Comparison of ENCODE assay signal across 1 cellular context in genomic region chr9:137256362-137256761, GRCh38.
TF ChIP-seq lines count a peak whose summit lies in the region.

No MANE protein-coding gene starts in this region.

TF ChIP-seq in liver, 16 proteins besides CTCF, POLR2A, EP300 and RAD21 (continued from another document):
- TF ChIP-seq, protein P1, sequence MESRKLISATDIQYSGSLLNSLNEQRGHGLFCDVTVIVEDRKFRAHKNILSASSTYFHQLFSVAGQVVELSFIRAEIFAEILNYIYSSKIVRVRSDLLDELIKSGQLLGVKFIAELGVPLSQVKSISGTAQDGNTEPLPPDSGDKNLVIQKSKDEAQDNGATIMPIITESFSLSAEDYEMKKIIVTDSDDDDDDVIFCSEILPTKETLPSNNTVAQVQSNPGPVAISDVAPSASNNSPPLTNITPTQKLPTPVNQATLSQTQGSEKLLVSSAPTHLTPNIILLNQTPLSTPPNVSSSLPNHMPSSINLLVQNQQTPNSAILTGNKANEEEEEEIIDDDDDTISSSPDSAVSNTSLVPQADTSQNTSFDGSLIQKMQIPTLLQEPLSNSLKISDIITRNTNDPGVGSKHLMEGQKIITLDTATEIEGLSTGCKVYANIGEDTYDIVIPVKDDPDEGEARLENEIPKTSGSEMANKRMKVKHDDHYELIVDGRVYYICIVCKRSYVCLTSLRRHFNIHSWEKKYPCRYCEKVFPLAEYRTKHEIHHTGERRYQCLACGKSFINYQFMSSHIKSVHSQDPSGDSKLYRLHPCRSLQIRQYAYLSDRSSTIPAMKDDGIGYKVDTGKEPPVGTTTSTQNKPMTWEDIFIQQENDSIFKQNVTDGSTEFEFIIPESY (IDR thresholded peaks at IDR 0.05): no peak
- no peak for TF ChIP-seq GABPA (IDR thresholded peaks at IDR 0.05 in 1 of 2, conservative IDR thresholded peaks at IDR 0.05 in 1 of 2)
- no peak for TF ChIP-seq FOXA2 (IDR thresholded peaks at IDR 0.05)
- TF ChIP-seq NR2F2 (IDR thresholded peaks at IDR 0.05): no peak
- TF ChIP-seq EGR1 (IDR thresholded peaks at IDR 0.05; ENCODE audit: low read depth in 2 of 2): no peak
- TF ChIP-seq MAX (IDR thresholded peaks at IDR 0.05): no peak
- TF ChIP-seq HNF4A (conservative IDR thresholded peaks at IDR 0.05): no peak
TF ChIP-seq in liver: peak in this region for 0.
